ENCODE assay signal across 38 cellular contexts in the genomic region with DNA sequence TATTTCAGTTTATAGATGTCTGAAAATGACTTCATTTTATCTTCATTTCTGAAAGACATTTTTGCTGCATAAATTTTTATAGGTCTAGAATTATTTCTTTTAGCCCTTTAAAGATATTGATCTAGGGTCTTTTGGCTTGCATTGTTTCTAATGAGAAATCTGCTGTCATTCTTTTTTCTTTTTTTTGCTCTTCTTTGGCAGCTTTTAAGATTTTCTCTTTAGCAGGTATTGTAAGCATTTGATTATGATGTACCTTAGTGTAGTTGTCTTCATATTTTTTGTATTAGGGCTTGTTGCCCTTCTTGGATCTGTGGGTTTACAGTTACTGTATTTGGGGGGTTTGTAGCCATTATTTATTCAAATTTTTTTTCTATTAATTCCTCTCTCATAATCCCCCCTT.
"Had no signal": no experiment of that assay in that cellular context is flagged by ENCODE, and none has a peak within 500 bp of the region (broad histone marks: within the 10 kb centered on the region; RNA-seq: fewer than 3 reads in every experiment).

No MANE protein-coding gene starts in this region.

- H3K4me1 Mint-ChIP-seq: brain; central memory CD8-positive, alpha-beta T cell had no signal

- H3K4me3 Mint-ChIP-seq: activated naive CD4-positive, alpha-beta T cell treated with anti-CD3 and anti-CD28 coated beads for 36 hours; activated naive CD4-positive, alpha-beta T cell treated with anti-CD3 and anti-CD28 coated beads, Interleukin-2, amount 10 ng/mL, durations not matched to agents 7 days and 5 days; activated naive CD4-positive, alpha-beta T cell treated with anti-CD3 and anti-CD28 coated beads, Interleukin-2, amount 50 U/mL, for 24 hours; activated naive CD8-positive, alpha-beta T cell; activated naive CD8-positive, alpha-beta T cell treated with anti-CD3 and anti-CD28 coated beads for 36 hours; activated naive CD8-positive, alpha-beta T cell treated with anti-CD3 and anti-CD28 coated beads, Interleukin-2, amount 10 ng/mL, durations not matched to agents 7 days and 5 days; activated naive CD8-positive, alpha-beta T cell treated with anti-CD3 and anti-CD28 coated beads, Interleukin-2, amount 50 U/mL, for 24 hours; activated T-cell treated with anti-CD3 and anti-CD28 coated beads, Interleukin-2, amount 50 U/mL, for 24 hours; activated T-helper 1 cell treated with anti-CD3 and anti-CD28 coated beads, Interleukin-12 subunit alpha, Interleukin-12 subunit beta, Interleukin-2, Interleukin-4 antibody, amounts not matched to agents 30 ng/mL and 10 ng/mL and 1 ng/mL, durations not matched to agents 14 hours and 24 hours and 36 hours; activated T-helper 17 cell treated with anti-CD3 and anti-CD28 coated beads, Interleukin-2, amount 50 U/mL, for 72 hours; brain; central memory CD8-positive, alpha-beta T cell had no signal

- H3K36me3 Mint-ChIP-seq: activated naive CD4-positive, alpha-beta T cell treated with anti-CD3 and anti-CD28 coated beads, Interleukin-2, amount 10 ng/mL, durations not matched to agents 7 days and 5 days; activated naive CD4-positive, alpha-beta T cell treated with anti-CD3 and anti-CD28 coated beads, Interleukin-2, amount 50 U/mL, for 24 hours; brain had no signal

- FAIRE-seq: astrocyte, bronchial epithelial cell had no signal

- H3K27ac ChIP-seq: adrenal gland, ascending aorta, body of pancreas, brain microvascular endothelial cell, breast epithelium, cardiac muscle cell had no signal

- DNase-seq: activated effector memory CD4-positive, alpha-beta T cell treated with anti-CD3 and anti-CD28 coated beads, Interleukin-2, amount 50 U/mL, for 16 hours; activated effector memory CD4-positive, alpha-beta T cell treated with Interleukin-2 at 50 U/mL for 16 hours; activated gamma-delta T cell; activated gamma-delta T cell treated with Interleukin-2 at 50 U/mL for 16 hours; activated naive CD4-positive, alpha-beta T cell; activated naive CD4-positive, alpha-beta T cell treated with anti-CD3 and anti-CD28 coated beads for 36 hours; activated naive CD4-positive, alpha-beta T cell treated with anti-CD3 and anti-CD28 coated beads, Interleukin-2, amount 10 ng/mL, durations not matched to agents 7 days and 5 days; activated naive CD4-positive, alpha-beta T cell treated with anti-CD3 and anti-CD28 coated beads, Interleukin-2, amount 50 U/mL, for 16 hours; activated naive CD4-positive, alpha-beta T cell treated with Interleukin-2 at 50 U/mL for 16 hours; activated naive CD8-positive, alpha-beta T cell treated with anti-CD3 and anti-CD28 coated beads for 36 hours; activated naive CD8-positive, alpha-beta T cell treated with anti-CD3 and anti-CD28 coated beads, Interleukin-2, amount 10 ng/mL, durations not matched to agents 7 days and 5 days; activated naive CD8-positive, alpha-beta T cell treated with anti-CD3 and anti-CD28 coated beads, Interleukin-2, amount 50 U/mL, for 24 hours; activated T-cell treated with anti-CD3 and anti-CD28 coated beads, Interleukin-2, amount 50 U/mL, for 1 hour; activated T-cell treated with anti-CD3 and anti-CD28 coated beads, Interleukin-2, amount 50 U/mL, for 24 hours; activated T-cell treated with anti-CD3 and anti-CD28 coated beads, Interleukin-2, amount 50 U/mL, for 48 hours; adrenal gland; amniotic stem cell; amygdala; anterior cingulate cortex; aorta; body of pancreas; brain microvascular endothelial cell; caudate nucleus; central memory CD4-positive, alpha-beta T cell; cerebellar nuclear complex had no signal

- H3K4me3 ChIP-seq: adrenal gland, ascending aorta, body of pancreas, breast epithelium, cardiac muscle cell had no signal

- H3K27ac Mint-ChIP-seq: activated naive CD4-positive, alpha-beta T cell treated with anti-CD3 and anti-CD28 coated beads for 36 hours; activated naive CD4-positive, alpha-beta T cell treated with anti-CD3 and anti-CD28 coated beads, Interleukin-2, amount 10 ng/mL, durations not matched to agents 7 days and 5 days; activated naive CD4-positive, alpha-beta T cell treated with anti-CD3 and anti-CD28 coated beads, Interleukin-2, amount 50 U/mL, for 24 hours; activated naive CD4-positive, alpha-beta T cell treated with anti-CD3 and anti-CD28 coated beads, Interleukin-2, amount 50 U/mL, for 72 hours; activated naive CD8-positive, alpha-beta T cell; activated naive CD8-positive, alpha-beta T cell treated with anti-CD3 and anti-CD28 coated beads for 36 hours; activated naive CD8-positive, alpha-beta T cell treated with anti-CD3 and anti-CD28 coated beads, Interleukin-2, amount 10 ng/mL, durations not matched to agents 7 days and 5 days; activated naive CD8-positive, alpha-beta T cell treated with anti-CD3 and anti-CD28 coated beads, Interleukin-2, amount 50 U/mL, for 24 hours; activated T-cell treated with anti-CD3 and anti-CD28 coated beads, Interleukin-2, amount 50 U/mL, for 24 hours; activated T-helper 1 cell treated with anti-CD3 and anti-CD28 coated beads, Interleukin-12 subunit alpha, Interleukin-12 subunit beta, Interleukin-2, Interleukin-4 antibody, amounts not matched to agents 30 ng/mL and 10 ng/mL and 1 ng/mL, durations not matched to agents 14 hours and 24 hours and 36 hours; activated T-helper 17 cell treated with anti-CD3 and anti-CD28 coated beads, Interleukin-2, amount 50 U/mL, for 72 hours; activated T-helper 2 cell treated with anti-CD3 and anti-CD28 coated beads, Interferon-gamma antibody, Interleukin-2, Interleukin-4, amounts not matched to agents 10 μg/mL and 5 μg/mL and 100 μg/mL, durations not matched to agents 14 hours and 24 hours and 36 hours; brain had no signal

- H3K9me3 Mint-ChIP-seq: activated naive CD4-positive, alpha-beta T cell treated with anti-CD3 and anti-CD28 coated beads, Interleukin-2, amount 10 ng/mL, durations not matched to agents 7 days and 5 days; central memory CD8-positive, alpha-beta T cell had no signal

- H3K9me3 ChIP-seq: adrenal gland, ascending aorta, body of pancreas, breast epithelium had no signal

- H3K27me3 ChIP-seq: adrenal gland, ascending aorta, body of pancreas, brain microvascular endothelial cell, breast epithelium, cardiac muscle cell had no signal

- H3K36me3 ChIP-seq: adrenal gland, ascending aorta, brain microvascular endothelial cell, breast epithelium, cardiac muscle cell had no signal

- H3K4me1 ChIP-seq: adrenal gland, ascending aorta, body of pancreas, breast epithelium had no signal

- ATAC-seq: activated naive CD4-positive, alpha-beta T cell treated with anti-CD3 and anti-CD28 coated beads, Interleukin-2, amount 50 U/mL, for 72 hours; activated naive CD8-positive, alpha-beta T cell treated with anti-CD3 and anti-CD28 coated beads, Interleukin-2, amount 50 U/mL, for 24 hours; activated T-helper 17 cell treated with anti-CD3 and anti-CD28 coated beads, Interleukin-2, amount 50 U/mL, for 72 hours; body of pancreas had no signal

- H3K27me3 Mint-ChIP-seq: activated naive CD4-positive, alpha-beta T cell treated with anti-CD3 and anti-CD28 coated beads, Interleukin-2, amount 10 ng/mL, durations not matched to agents 7 days and 5 days; activated naive CD4-positive, alpha-beta T cell treated with anti-CD3 and anti-CD28 coated beads, Interleukin-2, amount 50 U/mL, for 24 hours; activated naive CD8-positive, alpha-beta T cell; activated naive CD8-positive, alpha-beta T cell treated with anti-CD3 and anti-CD28 coated beads for 36 hours; activated naive CD8-positive, alpha-beta T cell treated with anti-CD3 and anti-CD28 coated beads, Interleukin-2, amount 10 ng/mL, durations not matched to agents 7 days and 5 days; activated naive CD8-positive, alpha-beta T cell treated with anti-CD3 and anti-CD28 coated beads, Interleukin-2, amount 50 U/mL, for 24 hours; activated T-cell treated with anti-CD3 and anti-CD28 coated beads, Interleukin-2, amount 50 U/mL, for 24 hours; activated T-helper 17 cell treated with anti-CD3 and anti-CD28 coated beads, Interleukin-2, amount 50 U/mL, for 72 hours had no signal
